ENCODE assay signal across 23 cellular contexts in the genomic region with DNA sequence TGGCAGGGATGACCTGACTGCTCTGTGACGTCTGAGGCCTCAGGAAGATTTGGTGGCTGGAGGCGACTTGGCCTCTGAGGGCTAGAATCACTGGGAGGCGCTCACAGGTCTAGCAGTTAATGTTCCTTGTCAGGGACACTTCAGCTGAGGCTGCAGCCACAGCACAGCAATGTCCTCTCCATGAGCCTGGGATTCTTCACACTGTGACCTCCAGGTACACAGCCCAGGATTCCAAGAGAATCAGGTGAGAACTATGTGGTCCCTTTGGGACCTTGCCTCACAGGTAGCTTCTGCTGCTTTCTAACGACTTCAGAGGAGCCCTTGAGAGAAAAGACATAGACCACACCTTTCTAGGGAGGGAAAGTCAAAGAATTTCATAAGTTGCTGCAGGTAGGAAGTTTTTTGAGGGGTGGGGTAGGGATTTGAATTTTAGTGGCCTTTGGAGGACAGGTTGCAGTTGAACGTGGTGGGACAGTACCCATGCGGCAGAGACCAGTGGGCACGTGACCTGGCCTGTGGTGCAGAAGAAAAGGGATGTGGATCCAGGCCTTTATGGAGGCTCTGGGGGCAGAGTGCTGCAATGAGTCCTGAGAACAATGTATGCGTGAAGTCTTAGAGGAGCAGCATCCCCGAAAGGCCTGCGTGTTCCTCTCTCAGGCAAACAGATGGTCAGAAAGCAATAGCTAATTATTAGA.
DNase-seq lines count a peak whose midpoint lies in the region; ATAC-seq and TF ChIP-seq lines count a peak whose summit lies in the region.
"Had no signal": no experiment of that assay in that cellular context is flagged by ENCODE, and none has a peak within 500 bp of the region (broad histone marks: within the 10 kb centered on the region; RNA-seq: fewer than 3 reads in every experiment).

No MANE protein-coding gene starts in this region.

- TF ChIP-seq CTCF in colonic mucosa (IDR thresholded peaks at IDR 0.05), result no peak

- no peaks in the 10 kb centered on the region for H3K9me3 ChIP-seq in colonic mucosa
- H3K9me3 ChIP-seq: BLaER1, HAP-1, SJSA1 had no signal

- ATAC-seq in left ventricle myocardium superior, result no peak
- ATAC-seq: GM23338 had no signal

- H3K4me1 ChIP-seq in colonic mucosa, result no peaks in the 10 kb centered on the region
- H3K4me1 ChIP-seq: BLaER1, HAP-1, SJSA1 had no signal

- no peak overlapping the region for H3K27ac ChIP-seq in colonic mucosa
- H3K27ac ChIP-seq: BLaER1, SJSA1 had no signal

- H3K36me3 ChIP-seq in colonic mucosa, result no peaks in the 10 kb centered on the region
- H3K36me3 ChIP-seq: BLaER1, HAP-1, SJSA1 had no signal

- intact Hi-C loops in colonic mucosa (cut with DNase I) (no loop called here), left ventricle myocardium superior (cut with micrococcal nuclease) (no loop called here)

- H3K9ac ChIP-seq in colonic mucosa (ENCODE audit: low read depth in 2 of 2, low read length in 2 of 2), result no peak overlapping the region
- H3K9ac ChIP-seq: BLaER1 had no signal

- H3K4me3 ChIP-seq in colonic mucosa, result no peak overlapping the region
- H3K4me3 ChIP-seq: BLaER1, GM23338, HAP-1, SJSA1 had no signal

- peak; percentile 24 for DNase-seq in DMS79 treated with DMSO at 0.1 percent for 48 hours (lab: John Stamatoyannopoulos, UW)
- no peak for DNase-seq in DMS79 (lab: John Stamatoyannopoulos, UW)
- DNase-seq in MV-4-11 (lab: John Stamatoyannopoulos, UW), result peak; percentile 40
- peak; percentile 8 for DNase-seq in colonic mucosa
- DNase-seq in left kidney (ENCODE audit: low read depth, low spot score), result peak; percentile 41
- no peak for DNase-seq in activated T-cell treated with anti-CD3 and anti-CD28 coated beads for 4 hours
- DNase-seq in AG08395 (ENCODE audit: low spot score), result no peak
- DNase-seq in left ventricle myocardium superior, result no peak
- DNase-seq: CD4-positive, CD25-positive, alpha-beta regulatory T cell; DND-41; HFFc6; KBM-7; NCI-H1048; NCI-H1417; NCI-H187; NCI-H2081 treated with DMSO at 0.1 percent for 48 hours; NCI-H526; Right ventricle myocardium superior; RPMI8226 had no signal

- no peaks in the 10 kb centered on the region for H3K27me3 ChIP-seq in colonic mucosa
- H3K27me3 ChIP-seq: BLaER1, SJSA1 had no signal

Comparison
In these comparisons a context has a peak if more than half of its experiments do, and no peak if none do; other contexts are left out.
1. DNase-seq: peak in DMS79 treated with DMSO at 0.1 percent for 48 hours (single experiment), MV-4-11 (single experiment), colonic mucosa (single experiment) and left kidney (single experiment); none in DMS79 (single experiment), activated T-cell treated with anti-CD3 and anti-CD28 coated beads for 4 hours (single experiment), AG08395 (single experiment) and left ventricle myocardium superior (single experiment).